ENCODE assay signal across 8 cellular contexts in genomic region chr9:128361296-128361980, GRCh38. TPM values are rescaled to one million over a fixed set of nuclear protein-coding genes. Genes with fewer than 3 reads are reported as not detected.
DNase-seq lines count a peak whose midpoint lies in the region; ATAC-seq and TF ChIP-seq lines count a peak whose summit lies in the region.

No MANE protein-coding gene starts in this region.

- intact Hi-C loops in A673 (cut with micrococcal nuclease; ENCODE audit: unreplicated experiment) (no loop called here), MCF 10A (cut with micrococcal nuclease) (loop anchor here (10.0 kb wide), 1 partner anchor 53 kb away; no protein-coding TSS in a partner anchor)

- CTCF ChIA-PET in A673 (lab: Charles Lee): interaction anchor here (0.6 to 1.8 kb wide), 9 partner anchors 10 to 363 kb away, joined by 3 to 27 read pairs (median 5); partner anchors contain the start of genes URM1 and ZDHHC12
- CTCF ChIA-PET in MCF 10A (lab: Yijun Ruan, JAX): interaction anchor here (0.6 to 3.8 kb wide), 25 partner anchors 10 to 277 kb away, joined by 3 to 23 read pairs (median 5); partner anchors contain the start of gene URM1

- H3K36me3 Mint-ChIP-seq in MCF 10A (ENCODE audit: insufficient read depth, unreplicated experiment): peaks cover 11% of the 10 kb centered on the region

- H3K27me3 ChIP-seq in A673 (replicated peaks; ENCODE audit: insufficient read depth, low read depth, low read length, poor library complexity): no peaks in the 10 kb centered on the region
- no peaks in the 10 kb centered on the region for H3K27me3 ChIP-seq in muscle layer of colon (ENCODE audit: control insufficient read depth in 1 of 2, insufficient read depth in 2 of 2, low read length in 2 of 2)

- peaks cover 24% of the 10 kb centered on the region for H3K4me1 ChIP-seq in A673 (ENCODE audit: insufficient read depth, low read length, poor library complexity, severe bottlenecking)
- H3K4me1 ChIP-seq in muscle layer of colon (ENCODE audit: insufficient read depth, low read length): peaks cover 26% of the 10 kb centered on the region

- ATAC-seq in HG03135 (IDR thresholded peaks at IDR 0.05; ENCODE audit: unreplicated experiment) (peak; percentile 11), HG02970 (IDR thresholded peaks at IDR 0.05; ENCODE audit: low FRiP score, unreplicated experiment) (no peak)

- no peaks in the 10 kb centered on the region for H3K36me3 ChIP-seq in A673 (ENCODE audit: insufficient read depth, low read length, poor library complexity, severe bottlenecking)
- no peaks in the 10 kb centered on the region for H3K36me3 ChIP-seq in muscle layer of colon (ENCODE audit: insufficient read depth, low read length)

- no peaks in the 10 kb centered on the region for H3K9me3 ChIP-seq in A673 (ENCODE audit: low read depth, low read length, poor library complexity, severe bottlenecking)
- no peaks in the 10 kb centered on the region for H3K9me3 ChIP-seq in muscle layer of colon (ENCODE audit: low read length)

- DNase-seq in A673 (ENCODE audit: low spot score) (no peak), MCF 10A (ENCODE audit: unreplicated experiment) (no peak), amniotic stem cell (lab: John Stamatoyannopoulos, UW) (no peak), ecto neural progenitor cell (ENCODE audit: low spot score) (no peak), dedifferentiated amniotic fluid mesenchymal stem cell (ENCODE audit: extremely low spot score) (no peak)

- no peak overlapping the region for H3K27ac ChIP-seq in A673 (ENCODE audit: low read depth, low read length, poor library complexity, severe bottlenecking)
- H3K27ac ChIP-seq in muscle layer of colon (ENCODE audit: low read depth, low read length): peak overlapping the region; percentile 12

- no peak overlapping the region for H3K27ac Mint-ChIP-seq in MCF 10A (ENCODE audit: low read depth, unreplicated experiment)

- BruUV-seq in A673 (replicated peaks; lab: Mats Ljungman, UMichigan): no TSS peak
- no TSS peak for BruUV-seq in MCF 10A (replicated peaks; lab: Mats Ljungman, UMichigan)

- no peak for TF ChIP-seq CTCF in A673 (conservative IDR thresholded peaks at IDR 0.05; ENCODE audit: low read depth, low read length)
- TF ChIP-seq CTCF in MCF 10A (IDR thresholded peaks at IDR 0.05; ENCODE audit: unreplicated experiment): no peak

- POLR2A ChIA-PET in A673 (lab: Charles Lee; ENCODE audit: low non-redundant PET) (interaction anchor here (0.7 kb wide), 1 partner anchor 58 kb away, joined by 3 read pairs; no protein-coding TSS in a partner anchor), MCF 10A (lab: Yijun Ruan, JAX) (interaction anchor here (0.7 to 3.1 kb wide), 16 partner anchors 10 to 274 kb away, joined by 3 to 41 read pairs (median 3); partner anchors contain the start of genes GLE1, SLC27A4 and URM1)

- H3K4me3 Mint-ChIP-seq in MCF 10A (ENCODE audit: unreplicated experiment): peak overlapping the region; percentile 82

- H3K4me1 Mint-ChIP-seq in MCF 10A (ENCODE audit: insufficient read depth, unreplicated experiment): peaks cover 6% of the 10 kb centered on the region

- H3K4me3 ChIP-seq in A673 (ENCODE audit: low read depth, low read length, poor library complexity, severe bottlenecking) (peak overlapping the region; percentile 36), muscle layer of colon (ENCODE audit: low read depth in 1 of 2, low read length in 2 of 2) (peak overlapping the region; percentile 22 to 66)

- no peaks in the 10 kb centered on the region for H3K9me3 Mint-ChIP-seq in MCF 10A (ENCODE audit: unreplicated experiment)

- H3K27me3 Mint-ChIP-seq in MCF 10A (ENCODE audit: insufficient read depth, unreplicated experiment): no peaks in the 10 kb centered on the region

- H3K9ac ChIP-seq in muscle layer of colon (ENCODE audit: low read length): no peak overlapping the region

RNA-seq across cellular contexts. Expression of gene URM1, which starts 9.7 kb away (rescaled TPM):
- total RNA-seq in A673 (2021) (67.0 and 84.8 TPM in 2 replicates), MCF 10A (2022) (56.8 and 57.7 TPM in 2 replicates)

RNA-seq across cellular contexts. Expression of gene SLC27A4, which starts 21.1 kb away (rescaled TPM):
- 35.4 and 39.1 TPM in 2 replicates for total RNA-seq in A673 (2021)
- total RNA-seq in MCF 10A (2022): 17.0 and 18.8 TPM in 2 replicates

RNA-seq across cellular contexts. Expression of gene COQ4, which starts 38.8 kb away (rescaled TPM):
- total RNA-seq in A673 (2021): 58.2 and 62.8 TPM in 2 replicates
- total RNA-seq in MCF 10A (2022): 57.1 and 58.9 TPM in 2 replicates

RNA-seq across cellular contexts. Expression of gene TRUB2, which starts 39.2 kb away (rescaled TPM):
- 47.8 and 57.4 TPM in 2 replicates for total RNA-seq in A673 (2021)
- total RNA-seq in MCF 10A (2022): 36.1 and 37.6 TPM in 2 replicates

RNA-seq across cellular contexts. Expression of gene CERCAM, which starts 59.2 kb away (rescaled TPM):
- total RNA-seq in A673 (2021): 10.1 and 14.7 TPM in 2 replicates
- total RNA-seq in MCF 10A (2022): 2.3 and 4.1 TPM in 2 replicates
